ENCODE assay signal across 8 cellular contexts in genomic region chr6:144149894-144150672, GRCh38. TPM values are rescaled to one million over a fixed set of nuclear protein-coding genes. Genes with fewer than 3 reads are reported as not detected.
DNase-seq lines count a peak whose midpoint lies in the region; ATAC-seq lines count a peak whose summit lies in the region.

STX11 (plus strand) TSS chr6:144150517; CDS start chr6:144186628, 36,111 bp downstream.

- H3K36me3 ChIP-seq in effector memory CD4-positive, alpha-beta T cell (ENCODE audit: control insufficient read depth, insufficient read depth, low read length): no peaks in the 10 kb centered on the region

- H3K9me3 ChIP-seq in effector memory CD4-positive, alpha-beta T cell (ENCODE audit: control insufficient read depth, low read length): no peaks in the 10 kb centered on the region

- peak; percentile 65 for ATAC-seq in GM18519 (IDR thresholded peaks at IDR 0.05; ENCODE audit: low FRiP score, unreplicated experiment)
- peak; percentile 72 for ATAC-seq in HG02852 (IDR thresholded peaks at IDR 0.05; ENCODE audit: unreplicated experiment)

- no peaks in the 10 kb centered on the region for H3K4me1 ChIP-seq in effector memory CD4-positive, alpha-beta T cell (ENCODE audit: control insufficient read depth, insufficient read depth, low read length, poor library complexity, severe bottlenecking)

- H3K27ac ChIP-seq in effector memory CD4-positive, alpha-beta T cell (ENCODE audit: insufficient read depth, low read length, poor library complexity, severe bottlenecking): peak within 1 kb of the TSS; percentile 54

- peak within 1 kb of the TSS; percentile 62 for H3K4me3 ChIP-seq in effector memory CD4-positive, alpha-beta T cell (ENCODE audit: insufficient read depth, low read depth, low read length, poor library complexity, severe bottlenecking)

- DNase-seq in NCI-H2227 treated with DMSO at 0.1 percent for 48 hours (lab: John Stamatoyannopoulos, UW) (peak; percentile 38), mesenteric fat pad (ENCODE audit: low spot score) (peak; percentile 94), NCI-H2029 (lab: John Stamatoyannopoulos, UW) (no peak)
- peak; percentile 85 to 90 for DNase-seq in activated CD4-positive, alpha-beta T cell treated with anti-CD3 and anti-CD28 coated beads, Interleukin-2, amount 50 U/mL, for 48 hours
- DNase-seq in effector memory CD4-positive, alpha-beta T cell: peak; percentile 52 to 71 (median 67)
- peak; percentile 61 to 71 for DNase-seq in stimulated activated CD8-positive, alpha-beta memory T cell treated with anti-CD3 and anti-CD28 coated beads, Interleukin-15, amount 100 ng/mL, for 4 hours (ENCODE audit: low read depth in 2 of 2)

- no peaks in the 10 kb centered on the region for H3K27me3 ChIP-seq in effector memory CD4-positive, alpha-beta T cell (replicated peaks; ENCODE audit: control insufficient read depth, insufficient read depth, low read length, poor library complexity, severe bottlenecking)

RNA-seq across cellular contexts. Expression of gene STX11, which starts in this region (rescaled TPM):
- 32.7 TPM for total RNA-seq in mesenteric fat pad
